ENCODE assay signal across 9 cellular contexts in the genomic region with DNA sequence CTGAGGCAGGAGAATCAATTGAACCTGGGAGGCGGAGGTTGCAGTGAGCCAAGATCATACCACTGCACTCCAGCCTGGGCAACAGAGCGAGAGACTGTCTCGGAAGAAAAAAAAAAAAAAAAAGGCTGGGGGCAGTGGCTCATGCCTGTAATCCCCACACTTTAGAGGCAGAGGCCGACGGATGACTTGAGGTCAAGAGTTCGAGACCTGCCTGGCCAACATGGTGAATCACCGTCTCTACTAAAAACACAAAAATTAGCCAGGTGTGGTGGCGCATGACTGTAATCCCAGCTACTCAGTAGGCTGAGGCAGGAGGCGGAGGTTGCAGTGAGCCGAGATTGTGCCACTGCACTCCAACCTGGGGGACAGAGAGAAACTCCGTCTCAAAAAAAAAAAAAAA. TPM values are rescaled to one million over a fixed set of nuclear protein-coding genes. Genes with fewer than 3 reads are reported as not detected.
"Had no signal": no experiment of that assay in that cellular context is flagged by ENCODE, and none has a peak within 500 bp of the region (broad histone marks: within the 10 kb centered on the region; RNA-seq: fewer than 3 reads in every experiment).

No MANE protein-coding gene starts in this region.

RNA-seq across cellular contexts. Expression of a gene that starts 2.3 kb away (rescaled TPM):
- total RNA-seq: activated CD4-positive, alpha-beta memory T cell treated with anti-CD3 and anti-CD28 coated beads for 36 hours; activated CD4-positive, alpha-beta T cell treated with anti-CD3 and anti-CD28 coated beads, Interleukin-2, amount 10 ng/mL, durations not matched to agents 7 days and 5 days had no signal

RNA-seq across cellular contexts. Expression of a gene that starts 13.8 kb away (rescaled TPM):
- total RNA-seq: activated CD4-positive, alpha-beta memory T cell treated with anti-CD3 and anti-CD28 coated beads for 36 hours; activated CD4-positive, alpha-beta T cell treated with anti-CD3 and anti-CD28 coated beads, Interleukin-2, amount 10 ng/mL, durations not matched to agents 7 days and 5 days; activated naive CD4-positive, alpha-beta T cell treated with anti-CD3 and anti-CD28 coated beads, Interleukin-2, amount 50 U/mL, for 72 hours; activated T-cell treated with anti-CD3 and anti-CD28 coated beads, Interleukin-2, amount 50 U/mL, for 4 hours; bronchial epithelial cell; LHCN-M2; MCF 10A; PC-3; RPMI7951 had no signal
